Comparison of ENCODE assay signal across 8 cellular contexts in the genomic region with DNA sequence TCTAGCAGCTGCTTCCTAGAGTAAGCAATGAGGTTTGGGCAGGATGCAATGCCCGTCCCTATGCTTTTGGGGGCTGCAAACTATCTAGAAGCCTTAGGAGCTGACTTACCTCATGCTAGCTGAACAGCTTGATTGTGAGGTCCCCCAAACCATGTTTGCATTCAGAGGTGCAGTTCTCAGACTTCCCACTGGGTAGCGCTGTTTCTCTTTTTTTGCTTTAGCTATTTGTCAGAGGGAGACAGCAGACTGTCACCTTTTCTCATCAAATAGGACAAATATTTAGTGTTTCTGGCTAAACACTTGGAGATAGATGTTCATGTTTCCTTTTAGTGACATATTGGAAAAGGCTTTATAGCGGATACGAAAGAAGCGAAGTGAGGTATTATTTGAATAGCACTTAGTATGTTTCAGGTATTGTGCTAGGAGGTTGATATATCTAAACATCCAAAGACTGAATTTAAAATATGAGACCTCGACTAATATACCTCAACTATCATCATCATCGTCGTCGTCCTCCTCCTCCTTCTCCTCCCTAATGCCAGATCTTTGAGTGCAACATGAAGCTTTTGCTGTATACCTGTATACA. TPM values are rescaled to one million over a fixed set of nuclear protein-coding genes. Genes with fewer than 3 reads are reported as not detected.
A peak's percentile ranks its signal among the peaks of the same experiment; 100 is the strongest.
DNase-seq lines count a peak whose midpoint lies in the region; ATAC-seq and TF ChIP-seq lines count a peak whose summit lies in the region.

No MANE protein-coding gene starts in this region.

- no peaks in the 10 kb centered on the region for H3K9me3 ChIP-seq in CD4-positive, alpha-beta T cell (ENCODE audit: control insufficient read depth, low read length)
- H3K9me3 ChIP-seq in endodermal cell (ENCODE audit: control insufficient read depth, low read length) = no peaks in the 10 kb centered on the region

- no peaks in the 10 kb centered on the region for H3K36me3 Mint-ChIP-seq in CD4-positive, alpha-beta T cell (ENCODE audit: low read depth)
- H3K36me3 Mint-ChIP-seq in activated CD8-positive, alpha-beta T cell treated with anti-CD3 and anti-CD28 coated beads, Interleukin-2, amount 10 ng/mL, durations not matched to agents 7 days and 5 days (ENCODE audit: low read depth) = no peaks in the 10 kb centered on the region
- no peaks in the 10 kb centered on the region for H3K36me3 Mint-ChIP-seq in endodermal cell (ENCODE audit: low read depth)

- no peak overlapping the region for H3K4me3 ChIP-seq in endodermal cell (ENCODE audit: low read length)

- WGBS in endodermal cell (ENCODE audit: insufficient coverage in 1 of 2, insufficient read length in 1 of 2), 2 experiments = 34 to 53% methylated on average over 4 to 9 of the region's 9 CpGs

- no peak overlapping the region for H3K4me3 Mint-ChIP-seq in CD4-positive, alpha-beta T cell
- no peak overlapping the region for H3K4me3 Mint-ChIP-seq in activated CD8-positive, alpha-beta T cell treated with anti-CD3 and anti-CD28 coated beads, Interleukin-2, amount 10 ng/mL, durations not matched to agents 7 days and 5 days
- no peak overlapping the region for H3K4me3 Mint-ChIP-seq in endodermal cell

- CTCF ChIA-PET in CD4-positive, alpha-beta T cell (lab: Charles Lee) = interaction anchor here (0.7 to 2.2 kb wide), 13 partner anchors 8 to 341 kb away, joined by 3 to 13 read pairs (median 4); a partner anchor contains a TSS
- CTCF ChIA-PET in activated CD8-positive, alpha-beta T cell treated with anti-CD3 and anti-CD28 coated beads, Interleukin-2, amount 10 ng/mL, durations not matched to agents 7 days and 5 days (lab: Charles Lee) = interaction anchor here (0.6 to 4.3 kb wide), 54 partner anchors 8 to 375 kb away, joined by 3 to 75 read pairs (median 4); a partner anchor contains a TSS

- no peaks in the 10 kb centered on the region for H3K4me1 Mint-ChIP-seq in CD4-positive, alpha-beta T cell (ENCODE audit: low read depth)
- H3K4me1 Mint-ChIP-seq in activated CD8-positive, alpha-beta T cell treated with anti-CD3 and anti-CD28 coated beads, Interleukin-2, amount 10 ng/mL, durations not matched to agents 7 days and 5 days (ENCODE audit: low read depth) = peaks cover 24% of the 10 kb centered on the region
- no peaks in the 10 kb centered on the region for H3K4me1 Mint-ChIP-seq in endodermal cell

- H3K27ac Mint-ChIP-seq in CD4-positive, alpha-beta T cell = no peak overlapping the region
- H3K27ac Mint-ChIP-seq in activated CD8-positive, alpha-beta T cell treated with anti-CD3 and anti-CD28 coated beads, Interleukin-2, amount 10 ng/mL, durations not matched to agents 7 days and 5 days = no peak overlapping the region
- H3K27ac Mint-ChIP-seq in endodermal cell = no peak overlapping the region

- no peak overlapping the region for H3K9ac ChIP-seq in endodermal cell (ENCODE audit: extremely low read depth, low read length, poor library complexity, severe bottlenecking)

- H3K27ac ChIP-seq in CD4-positive, alpha-beta T cell (ENCODE audit: low read depth, low read length) = no peak overlapping the region
- no peak overlapping the region for H3K27ac ChIP-seq in endodermal cell (ENCODE audit: low read depth, low read length)

- DNase-seq in CD4-positive, alpha-beta T cell = peak; percentile 54 to 80 (median 75)
- DNase-seq in NCI-H774 (lab: John Stamatoyannopoulos, UW) (peak; percentile 19), endodermal cell (peak; percentile 94), mucosa of gallbladder (ENCODE audit: low spot score) (peak; percentile 66)
- peak; percentile 88 for DNase-seq in activated CD8-positive, alpha-beta T cell treated with anti-CD3 and anti-CD28 coated beads, Interleukin-2, amount 10 ng/mL, durations not matched to agents 7 days and 5 days
- DNase-seq in stimulated activated CD8-positive, alpha-beta memory T cell treated with anti-CD3 and anti-CD28 coated beads, Interleukin-7, amount 100 ng/mL, for 4 hours (ENCODE audit: low read depth in 2 of 2) = peak; percentile 34 to 72

- no peaks in the 10 kb centered on the region for H3K4me1 ChIP-seq in endodermal cell (ENCODE audit: control insufficient read depth, insufficient read depth, low read length)

- ATAC-seq in CD4-positive, alpha-beta T cell (ENCODE audit: poor library complexity) = peak; percentile 78
- ATAC-seq in GM19351 (IDR thresholded peaks at IDR 0.05; ENCODE audit: unreplicated experiment) = peak; percentile 78
- ATAC-seq in HG03520 (IDR thresholded peaks at IDR 0.05; ENCODE audit: unreplicated experiment) = peak; percentile 80
- ATAC-seq in activated CD8-positive, alpha-beta T cell treated with anti-CD3 and anti-CD28 coated beads, Interleukin-2, amount 10 ng/mL, durations not matched to agents 7 days and 5 days = peak; percentile 83

- no peaks in the 10 kb centered on the region for H3K9me3 Mint-ChIP-seq in CD4-positive, alpha-beta T cell
- H3K9me3 Mint-ChIP-seq in activated CD8-positive, alpha-beta T cell treated with anti-CD3 and anti-CD28 coated beads, Interleukin-2, amount 10 ng/mL, durations not matched to agents 7 days and 5 days (ENCODE audit: insufficient read depth) = no peaks in the 10 kb centered on the region
- H3K9me3 Mint-ChIP-seq in endodermal cell = no peaks in the 10 kb centered on the region

- POLR2A ChIA-PET in CD4-positive, alpha-beta T cell (lab: Charles Lee) = interaction anchor here (0.7 to 1.9 kb wide), 4 partner anchors 19 to 214 kb away, joined by 4 to 7 read pairs (median 5); a partner anchor contains a TSS
- POLR2A ChIA-PET in activated CD8-positive, alpha-beta T cell treated with anti-CD3 and anti-CD28 coated beads, Interleukin-2, amount 10 ng/mL, durations not matched to agents 7 days and 5 days (lab: Charles Lee) = interaction anchor here (1.0 kb wide), 1 partner anchor 77 kb away, joined by 3 read pairs; no protein-coding TSS in a partner anchor

- no peaks in the 10 kb centered on the region for H3K27me3 ChIP-seq in CD4-positive, alpha-beta T cell (ENCODE audit: control insufficient read depth, insufficient read depth, low read length)
- H3K27me3 ChIP-seq in endodermal cell (ENCODE audit: control insufficient read depth, insufficient read depth, low read length, poor library complexity, severe bottlenecking) = no peaks in the 10 kb centered on the region

- peaks cover 36% of the 10 kb centered on the region for H3K27me3 Mint-ChIP-seq in CD4-positive, alpha-beta T cell
- H3K27me3 Mint-ChIP-seq in activated CD8-positive, alpha-beta T cell treated with anti-CD3 and anti-CD28 coated beads, Interleukin-2, amount 10 ng/mL, durations not matched to agents 7 days and 5 days (ENCODE audit: low read depth) = peaks cover 11% of the 10 kb centered on the region
- H3K27me3 Mint-ChIP-seq in endodermal cell (ENCODE audit: insufficient read depth) = no peaks in the 10 kb centered on the region

- no peaks in the 10 kb centered on the region for H3K36me3 ChIP-seq in endodermal cell (ENCODE audit: control insufficient read depth, insufficient read depth, low read length)

- intact Hi-C loops in CD4-positive, alpha-beta T cell (cut with DNase I, micrococcal nuclease) = loop anchor here (1.0 to 10.0 kb wide), 6 partner anchors 196 to 963 kb away; a partner anchor contains a TSS

- TF ChIP-seq CTCF in CD4-positive, alpha-beta T cell (IDR thresholded peaks at IDR 0.05) = peak; percentile 93
- peak; percentile 89 for TF ChIP-seq CTCF in endodermal cell (conservative IDR thresholded peaks at IDR 0.05)

RNA-seq across cellular contexts. Expression of a gene that starts 18.7 kb away (rescaled TPM):
- total RNA-seq in CD4-positive, alpha-beta T cell = 1 to 10 TPM; 4.6 to 4.7 TPM
- 1 to 10 TPM; 6.7 to 8.4 TPM for total RNA-seq in activated CD8-positive, alpha-beta T cell treated with anti-CD3 and anti-CD28 coated beads, Interleukin-2, amount 10 ng/mL, durations not matched to agents 7 days and 5 days
- total RNA-seq in endodermal cell (10 to 100 TPM; 13.1 to 15.1 TPM), mucosa of gallbladder (17.2 TPM)
- polyA plus RNA-seq in endodermal cell (2013, experiment 1 of 2) = 11.8 TPM
- 8.7 TPM for polyA plus RNA-seq in endodermal cell (2013, experiment 2 of 2)

Comparison
In these comparisons a context has a peak if more than half of its experiments do, and no peak if none do; other contexts are left out.
1. DNase-seq: peak in every context shown above with its lines; median percentile 94 in endodermal cell; 88 in activated CD8-positive, alpha-beta T cell treated with anti-CD3 and anti-CD28 coated beads, Interleukin-2, amount 10 ng/mL, durations not matched to agents 7 days and 5 days; 75 in CD4-positive, alpha-beta T cell; 66 in mucosa of gallbladder; 53 in stimulated activated CD8-positive, alpha-beta memory T cell treated with anti-CD3 and anti-CD28 coated beads, Interleukin-7, amount 100 ng/mL, for 4 hours; 19 in NCI-H774.